In the genomic region with DNA sequence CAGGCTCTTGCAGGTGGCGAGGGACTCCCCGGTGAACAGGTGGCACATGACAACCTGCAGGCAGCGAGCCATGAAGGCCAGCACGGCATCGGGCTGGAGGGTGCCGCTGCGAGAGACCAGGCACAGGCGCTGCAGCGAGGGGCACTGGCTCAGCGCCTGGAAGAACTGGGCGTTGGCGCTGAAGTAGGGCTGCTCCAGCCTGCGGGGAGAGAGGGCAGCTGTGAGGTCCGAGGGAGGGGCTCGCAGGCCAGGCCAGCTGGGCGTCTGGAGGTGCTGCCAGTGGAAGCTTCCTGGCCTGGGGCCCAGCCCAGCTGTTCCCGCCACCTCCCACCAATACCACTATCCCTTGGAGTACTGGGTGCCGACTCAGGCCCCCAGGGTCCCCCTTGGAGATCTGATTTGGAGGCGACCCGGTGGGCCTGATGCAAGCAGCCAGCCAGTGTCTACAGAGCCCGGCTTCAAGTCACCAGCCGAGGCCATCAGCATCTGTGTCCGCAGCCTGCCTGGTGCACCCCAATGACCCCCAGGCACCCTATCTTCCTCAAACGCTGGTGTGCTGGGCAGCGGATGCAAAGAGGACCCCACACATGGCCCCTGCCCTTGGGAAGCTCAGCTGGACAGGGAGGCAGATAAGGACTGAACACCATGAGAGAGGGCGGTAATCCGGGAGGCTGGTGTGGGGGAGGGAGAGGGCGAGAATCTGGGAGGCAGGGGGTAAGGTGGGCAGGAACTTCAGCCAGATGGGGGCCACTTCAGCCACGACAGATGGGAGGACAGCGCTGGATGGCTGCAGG, we compare ENCODE assay signal across 1 cellular context.
TF ChIP-seq lines count a peak whose summit lies in the region.

No MANE protein-coding gene starts in this region.

TF ChIP-seq in GM23338, 12 proteins besides CTCF, POLR2A, EP300 and RAD21:
- TF ChIP-seq, protein P1, sequence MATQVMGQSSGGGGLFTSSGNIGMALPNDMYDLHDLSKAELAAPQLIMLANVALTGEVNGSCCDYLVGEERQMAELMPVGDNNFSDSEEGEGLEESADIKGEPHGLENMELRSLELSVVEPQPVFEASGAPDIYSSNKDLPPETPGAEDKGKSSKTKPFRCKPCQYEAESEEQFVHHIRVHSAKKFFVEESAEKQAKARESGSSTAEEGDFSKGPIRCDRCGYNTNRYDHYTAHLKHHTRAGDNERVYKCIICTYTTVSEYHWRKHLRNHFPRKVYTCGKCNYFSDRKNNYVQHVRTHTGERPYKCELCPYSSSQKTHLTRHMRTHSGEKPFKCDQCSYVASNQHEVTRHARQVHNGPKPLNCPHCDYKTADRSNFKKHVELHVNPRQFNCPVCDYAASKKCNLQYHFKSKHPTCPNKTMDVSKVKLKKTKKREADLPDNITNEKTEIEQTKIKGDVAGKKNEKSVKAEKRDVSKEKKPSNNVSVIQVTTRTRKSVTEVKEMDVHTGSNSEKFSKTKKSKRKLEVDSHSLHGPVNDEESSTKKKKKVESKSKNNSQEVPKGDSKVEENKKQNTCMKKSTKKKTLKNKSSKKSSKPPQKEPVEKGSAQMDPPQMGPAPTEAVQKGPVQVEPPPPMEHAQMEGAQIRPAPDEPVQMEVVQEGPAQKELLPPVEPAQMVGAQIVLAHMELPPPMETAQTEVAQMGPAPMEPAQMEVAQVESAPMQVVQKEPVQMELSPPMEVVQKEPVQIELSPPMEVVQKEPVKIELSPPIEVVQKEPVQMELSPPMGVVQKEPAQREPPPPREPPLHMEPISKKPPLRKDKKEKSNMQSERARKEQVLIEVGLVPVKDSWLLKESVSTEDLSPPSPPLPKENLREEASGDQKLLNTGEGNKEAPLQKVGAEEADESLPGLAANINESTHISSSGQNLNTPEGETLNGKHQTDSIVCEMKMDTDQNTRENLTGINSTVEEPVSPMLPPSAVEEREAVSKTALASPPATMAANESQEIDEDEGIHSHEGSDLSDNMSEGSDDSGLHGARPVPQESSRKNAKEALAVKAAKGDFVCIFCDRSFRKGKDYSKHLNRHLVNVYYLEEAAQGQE (IDR thresholded peaks at IDR 0.05; ENCODE audit: unreplicated experiment) = no peak
- TF ChIP-seq POLR2AphosphoS5 (IDR thresholded peaks at IDR 0.05; ENCODE audit: low read depth) = no peak
- no peak for TF ChIP-seq NANOG (IDR thresholded peaks at IDR 0.05; ENCODE audit: borderline replicate concordance)
- TF ChIP-seq ZNF462 (CRISPR knock-in tag; IDR thresholded peaks at IDR 0.05) = no peak
- no peak for TF ChIP-seq CREB1 (CRISPR knock-in tag; IDR thresholded peaks at IDR 0.05; ENCODE audit: low read depth)
- no peak for TF ChIP-seq EZH2 (IDR thresholded peaks at IDR 0.05; ENCODE audit: low read depth, unreplicated experiment)
- TF ChIP-seq EZH2phosphoT487 (IDR thresholded peaks at IDR 0.05; ENCODE audit: unreplicated experiment) = no peak
- TF ChIP-seq JUNB (IDR thresholded peaks at IDR 0.05; ENCODE audit: unreplicated experiment) = no peak
- TF ChIP-seq ZNF331 (CRISPR knock-in tag; IDR thresholded peaks at IDR 0.05; ENCODE audit: low read depth) = no peak
- TF ChIP-seq STAT1 (IDR thresholded peaks at IDR 0.05; ENCODE audit: unreplicated experiment) = no peak
- TF ChIP-seq, protein P2, sequence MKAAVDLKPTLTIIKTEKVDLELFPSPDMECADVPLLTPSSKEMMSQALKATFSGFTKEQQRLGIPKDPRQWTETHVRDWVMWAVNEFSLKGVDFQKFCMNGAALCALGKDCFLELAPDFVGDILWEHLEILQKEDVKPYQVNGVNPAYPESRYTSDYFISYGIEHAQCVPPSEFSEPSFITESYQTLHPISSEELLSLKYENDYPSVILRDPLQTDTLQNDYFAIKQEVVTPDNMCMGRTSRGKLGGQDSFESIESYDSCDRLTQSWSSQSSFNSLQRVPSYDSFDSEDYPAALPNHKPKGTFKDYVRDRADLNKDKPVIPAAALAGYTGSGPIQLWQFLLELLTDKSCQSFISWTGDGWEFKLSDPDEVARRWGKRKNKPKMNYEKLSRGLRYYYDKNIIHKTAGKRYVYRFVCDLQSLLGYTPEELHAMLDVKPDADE (IDR thresholded peaks at IDR 0.05) = no peak
- no peak for TF ChIP-seq ZNF114 (CRISPR knock-in tag; IDR thresholded peaks at IDR 0.05)
